Comparison of ENCODE assay signal across 19 cellular contexts in genomic region chr1:166485620-166486019, GRCh38.
DNase-seq lines count a peak whose midpoint lies in the region; FAIRE-seq and TF ChIP-seq lines count a peak whose summit lies in the region.
"Had no signal": no experiment of that assay in that cellular context is flagged by ENCODE, and none has a peak within 500 bp of the region (broad histone marks: within the 10 kb centered on the region; RNA-seq: fewer than 3 reads in every experiment).

No MANE protein-coding gene starts in this region.

- no peak overlapping the region for H3K27ac Mint-ChIP-seq in MCF 10A (ENCODE audit: low read depth, unreplicated experiment)
- H3K27ac Mint-ChIP-seq: CD4-positive, alpha-beta T cell had no signal

- BruUV-seq in mammary epithelial cell (replicated peaks; lab: Mats Ljungman, UMichigan) (no TSS peak), MCF 10A (replicated peaks; lab: Mats Ljungman, UMichigan) (no TSS peak)

- no peaks in the 10 kb centered on the region for H3K79me2 ChIP-seq in mammary epithelial cell (ENCODE audit: insufficient read depth, low read length)
- no peaks in the 10 kb centered on the region for H3K79me2 ChIP-seq in Karpas-422 (ENCODE audit: low read length)

- H3K9me3 Mint-ChIP-seq in MCF 10A (ENCODE audit: unreplicated experiment): no peaks in the 10 kb centered on the region
- H3K9me3 Mint-ChIP-seq: CD4-positive, alpha-beta T cell had no signal

- no peak overlapping the region for H2AFZ ChIP-seq in mammary epithelial cell (ENCODE audit: low read depth, low read length)
- no peak overlapping the region for H2AFZ ChIP-seq in Karpas-422 (ENCODE audit: low read length)
- H2AFZ ChIP-seq: PC-9 had no signal

- DNase-seq in mammary epithelial cell (peak; percentile 19), MCF 10A (ENCODE audit: unreplicated experiment) (no peak), M059J (ENCODE audit: low read depth) (peak; percentile 73), bronchial epithelial cell (ENCODE audit: low read depth) (peak; percentile 43), Karpas-422 (no peak), SW480 (ENCODE audit: low spot score) (no peak), colonic mucosa (no peak)
- DNase-seq in activated T-cell treated with anti-CD3 and anti-CD28 coated beads, Interleukin-2, amount 50 U/mL, for 48 hours: no peak
- DNase-seq: BE2C; CD4-positive, alpha-beta T cell; DMS53; HCEC 1CT; MV-4-11; NCI-H1694 treated with DMSO at 0.1 percent for 48 hours; NCI-H524 had no signal

- no peaks in the 10 kb centered on the region for H3K9me2 ChIP-seq in Karpas-422 (replicated peaks; ENCODE audit: insufficient read depth, low read length)

- H3K9me3 ChIP-seq in mammary epithelial cell (replicated peaks; ENCODE audit: insufficient read depth, low read length) (no peaks in the 10 kb centered on the region), Karpas-422 (ENCODE audit: low read length) (no peaks in the 10 kb centered on the region), colonic mucosa (no peaks in the 10 kb centered on the region)
- H3K9me3 ChIP-seq: BE2C had no signal

- in situ Hi-C loops in mammary epithelial cell (cut with MboI; ENCODE audit: low sequenced_read_pairs in 2 of 2): loop anchor here in 1 of 2 donors (25.0 kb wide), 1 partner anchor 773 kb away; no protein-coding TSS in a partner anchor

- no peaks in the 10 kb centered on the region for H3K27me3 ChIP-seq in mammary epithelial cell (ENCODE audit: insufficient read depth, low read length)
- H3K27me3 ChIP-seq in bronchial epithelial cell (ENCODE audit: control insufficient read depth, insufficient read depth, low read length): no peaks in the 10 kb centered on the region
- H3K27me3 ChIP-seq in Karpas-422 (ENCODE audit: low read length): no peaks in the 10 kb centered on the region
- no peaks in the 10 kb centered on the region for H3K27me3 ChIP-seq in colonic mucosa

- no peak for FAIRE-seq in bronchial epithelial cell (lab: Jason Lieb, UNC)
- FAIRE-seq: K562 had no signal

- H3K27me3 Mint-ChIP-seq in MCF 10A (ENCODE audit: insufficient read depth, unreplicated experiment): peaks cover 12% of the 10 kb centered on the region
- H3K27me3 Mint-ChIP-seq: CD4-positive, alpha-beta T cell had no signal

- no peak overlapping the region for H3K4me3 Mint-ChIP-seq in MCF 10A (ENCODE audit: unreplicated experiment)
- H3K4me3 Mint-ChIP-seq: CD4-positive, alpha-beta T cell had no signal

- dilution Hi-C loops in mammary epithelial cell (cut with HindIII; ENCODE audit: low sequenced_read_pairs): no loop called here

- CTCF ChIA-PET in mammary epithelial cell (lab: Charles Lee; ENCODE audit: low non-redundant PET) (no interaction called here), MCF 10A (lab: Yijun Ruan, JAX) (interaction anchor here (0.6 to 1.2 kb wide), 4 partner anchors 9 to 1258 kb away, joined by 3 to 5 read pairs (median 4); no protein-coding TSS in a partner anchor)

- H3K36me3 Mint-ChIP-seq in MCF 10A (ENCODE audit: insufficient read depth, unreplicated experiment): no peaks in the 10 kb centered on the region

- H3K9ac ChIP-seq in mammary epithelial cell (ENCODE audit: insufficient read depth, low read length) (no peak overlapping the region), Karpas-422 (ENCODE audit: low read length) (no peak overlapping the region), colonic mucosa (ENCODE audit: low read depth in 2 of 2, low read length in 2 of 2) (no peak overlapping the region)

- POLR2A ChIA-PET in MCF 10A (lab: Yijun Ruan, JAX): no interaction called here

- H3K4me1 Mint-ChIP-seq in MCF 10A (ENCODE audit: insufficient read depth, unreplicated experiment): no peaks in the 10 kb centered on the region

- intact Hi-C loops in mammary epithelial cell (cut with micrococcal nuclease): loop anchor here (5.0 kb wide), 1 partner anchor 247 kb away; no protein-coding TSS in a partner anchor
- intact Hi-C loops in MCF 10A (cut with micrococcal nuclease): no loop called here
- intact Hi-C loops in colonic mucosa (cut with DNase I): no loop called here

- H3K27ac ChIP-seq in mammary epithelial cell (ENCODE audit: insufficient read depth, low read depth, low read length) (no peak overlapping the region), Karpas-422 (ENCODE audit: low read length) (no peak overlapping the region), colonic mucosa (no peak overlapping the region)
- H3K27ac ChIP-seq: 22Rv1, PC-9, SJSA1 had no signal

- H3K36me3 ChIP-seq in mammary epithelial cell (ENCODE audit: insufficient read depth, low read length) (no peaks in the 10 kb centered on the region), bronchial epithelial cell (ENCODE audit: control insufficient read depth, insufficient read depth, low read length) (no peaks in the 10 kb centered on the region), Karpas-422 (ENCODE audit: insufficient read depth, low read length) (no peaks in the 10 kb centered on the region), colonic mucosa (no peaks in the 10 kb centered on the region)
- H3K36me3 ChIP-seq: BE2C, SJSA1 had no signal

- no peak overlapping the region for H3K4me3 ChIP-seq in mammary epithelial cell (replicated peaks in 1 of 3; ENCODE audit: insufficient read depth in 1 of 3, low read depth in 2 of 3, low read length in 3 of 3)
- H3K4me3 ChIP-seq in bronchial epithelial cell (ENCODE audit: low read depth, low read length): no peak overlapping the region
- H3K4me3 ChIP-seq in Karpas-422 (ENCODE audit: low read length): no peak overlapping the region
- H3K4me3 ChIP-seq in colonic mucosa: no peak overlapping the region
- H3K4me3 ChIP-seq: K562, PC-9, SJSA1 had no signal

- H4K20me1 ChIP-seq in mammary epithelial cell (ENCODE audit: insufficient read depth, low read length): no peaks in the 10 kb centered on the region
- H4K20me1 ChIP-seq in Karpas-422 (ENCODE audit: insufficient read depth, low read depth, low read length): no peaks in the 10 kb centered on the region

- TF ChIP-seq CTCF in mammary epithelial cell (conservative IDR thresholded peaks at IDR 0.05 in 1 of 2, IDR thresholded peaks at IDR 0.05 in 1 of 2; ENCODE audit: extremely low read depth in 1 of 2, insufficient read depth in 1 of 2, low read depth in 1 of 2, low read length in 2 of 2) (no peak), MCF 10A (IDR thresholded peaks at IDR 0.05; ENCODE audit: unreplicated experiment) (no peak), bronchial epithelial cell (IDR thresholded peaks at IDR 0.05; ENCODE audit: insufficient read depth, low read length, severe bottlenecking) (no peak), colonic mucosa (IDR thresholded peaks at IDR 0.05) (no peak)

- WGBS in mammary epithelial cell (ENCODE audit: low coverage, missing lambda C conversion rate): 92% methylated on average over 1 of the region's 1 CpG

- H3K4me1 ChIP-seq in mammary epithelial cell (ENCODE audit: insufficient read depth, low read length): no peaks in the 10 kb centered on the region
- peaks cover 14% of the 10 kb centered on the region for H3K4me1 ChIP-seq in Karpas-422 (ENCODE audit: low read length)
- no peaks in the 10 kb centered on the region for H3K4me1 ChIP-seq in colonic mucosa
- H3K4me1 ChIP-seq: BE2C, SJSA1 had no signal

- no peak overlapping the region for H3K4me2 ChIP-seq in mammary epithelial cell (ENCODE audit: insufficient read depth, low read depth, low read length)
- H3K4me2 ChIP-seq in Karpas-422 (ENCODE audit: low read depth, low read length, poor library complexity, severe bottlenecking): no peak overlapping the region
- H3K4me2 ChIP-seq: PC-9 had no signal

Comparison
In these comparisons a context has a peak if more than half of its experiments do, and no peak if none do; other contexts are left out.
1. DNase-seq: peak in mammary epithelial cell (single experiment), M059J (single experiment) and bronchial epithelial cell (single experiment); none in MCF 10A (single experiment), Karpas-422 (single experiment), SW480 (single experiment), colonic mucosa (single experiment) and activated T-cell treated with anti-CD3 and anti-CD28 coated beads, Interleukin-2, amount 50 U/mL, for 48 hours (0 of 2).